ENCODE assay signal across 8 cellular contexts in genomic region chr6:10404107-10404798, GRCh38. TPM values are rescaled to one million over a fixed set of nuclear protein-coding genes. Genes with fewer than 3 reads are reported as not detected.
DNase-seq lines count a peak whose midpoint lies in the region; ATAC-seq and TF ChIP-seq lines count a peak whose summit lies in the region.

No MANE protein-coding gene starts in this region.

- H3K4me3 ChIP-seq in GM12865 (ENCODE audit: low read depth, low read length), result peak overlapping the region; percentile 84
- peak overlapping the region; percentile 57 for H3K4me3 ChIP-seq in upper lobe of right lung

- peaks cover 6% of the 10 kb centered on the region for H3K36me3 Mint-ChIP-seq in activated naive CD8-positive, alpha-beta T cell

- no peaks in the 10 kb centered on the region for H3K4me1 ChIP-seq in upper lobe of right lung

- H3K4me3 Mint-ChIP-seq in activated naive CD8-positive, alpha-beta T cell, result peak overlapping the region; percentile 85

- H3K27me3 ChIP-seq in upper lobe of right lung, result peaks cover 54% of the 10 kb centered on the region

- peak; percentile 97 for ATAC-seq in HG02571 (IDR thresholded peaks at IDR 0.05; ENCODE audit: unreplicated experiment)
- peak; percentile 98 for ATAC-seq in SK-N-SH treated with all-trans-retinoic acid at 6 μM for 48 hours
- ATAC-seq in Right ventricle myocardium superior (ENCODE audit: poor library complexity), result peak; percentile 99
- peak; percentile 98 for ATAC-seq in upper lobe of right lung

- H3K27me3 Mint-ChIP-seq in activated naive CD8-positive, alpha-beta T cell, result peaks cover 40% of the 10 kb centered on the region

- intact Hi-C loops in Right ventricle myocardium superior (cut with DNase I), result no loop called here
- intact Hi-C loops in posterior vena cava (cut with DNase I), result no loop called here
- intact Hi-C loops in upper lobe of right lung (cut with DNase I), result no loop called here

- peaks cover 23% of the 10 kb centered on the region for H3K9me3 Mint-ChIP-seq in activated naive CD8-positive, alpha-beta T cell (ENCODE audit: low read depth)

- no peak overlapping the region for H3K27ac Mint-ChIP-seq in activated naive CD8-positive, alpha-beta T cell

- no peaks in the 10 kb centered on the region for H3K9me3 ChIP-seq in upper lobe of right lung

- peaks cover 11% of the 10 kb centered on the region for H3K4me1 Mint-ChIP-seq in activated naive CD8-positive, alpha-beta T cell (ENCODE audit: low read depth)

- no peaks in the 10 kb centered on the region for H3K36me3 ChIP-seq in upper lobe of right lung

- TF ChIP-seq CTCF in GM12865 (IDR thresholded peaks at IDR 0.05; ENCODE audit: insufficient read depth, low read depth, low read length, missing control alignments) (peak; percentile 26), upper lobe of right lung (IDR thresholded peaks at IDR 0.05) (peak; percentile 40)

- no peak overlapping the region for H3K27ac ChIP-seq in upper lobe of right lung

- peak; percentile 99 for DNase-seq in GM12865 (ENCODE audit: low read depth)
- peak; percentile 93 for DNase-seq in NCI-H1048 (lab: John Stamatoyannopoulos, UW)
- DNase-seq in Right ventricle myocardium superior, result peak; percentile 90
- DNase-seq in posterior vena cava (ENCODE audit: low spot score), result peak; percentile 96
- peak; percentile 97 for DNase-seq in upper lobe of right lung

TF ChIP-seq in SK-N-SH treated with all-trans-retinoic acid at 6 μM for 48 hours, 23 proteins besides CTCF, POLR2A, EP300 and RAD21:
- TF ChIP-seq TSHZ2 (CRISPR knock-in tag; IDR thresholded peaks at IDR 0.05) (0 out of 2 replicates have a peak, but pooled peaks have one; percentile 68), PPARA (CRISPR knock-in tag; IDR thresholded peaks at IDR 0.05; ENCODE audit: borderline replicate concordance) (no peak), CSDC2 (CRISPR knock-in tag; IDR thresholded peaks at IDR 0.05) (0 out of 2 replicates have a peak, but pooled peaks have one; percentile 68), ESRRG (CRISPR knock-in tag; IDR thresholded peaks at IDR 0.05) (no peak)
TF ChIP-seq in SK-N-SH treated with all-trans-retinoic acid at 6 μM for 48 hours: peak in this region for 2.

RNA-seq across cellular contexts. Expression of gene TFAP2A, which starts 10.6 kb away (rescaled TPM):
- total RNA-seq in Right ventricle myocardium superior (0.51 TPM), posterior vena cava (under 1 TPM in 1 of 2 donors, not detected in 1; 0.52 TPM), upper lobe of right lung (1.9 TPM)
